ENCODE assay signal across 34 cellular contexts in the genomic region with DNA sequence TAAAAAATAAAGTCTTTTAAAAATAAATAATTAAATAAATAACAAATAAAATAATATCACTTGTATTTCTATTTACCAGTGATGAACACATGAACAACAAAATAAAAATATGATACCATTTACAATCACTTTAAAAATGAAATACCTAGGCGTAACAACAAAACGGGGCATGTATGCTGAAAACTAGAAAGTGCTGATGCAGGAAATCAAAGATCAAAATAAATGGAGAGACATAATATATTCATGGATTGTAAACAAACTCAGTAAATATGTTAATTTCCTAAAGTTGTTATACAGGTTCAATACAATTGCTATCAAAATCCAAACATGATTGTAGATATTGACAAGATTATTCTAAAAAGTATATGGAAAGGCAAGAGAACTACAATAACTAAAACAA. TPM values are rescaled to one million over a fixed set of nuclear protein-coding genes. Genes with fewer than 3 reads are reported as not detected.
"Had no signal": no experiment of that assay in that cellular context is flagged by ENCODE, and none has a peak within 500 bp of the region (broad histone marks: within the 10 kb centered on the region; RNA-seq: fewer than 3 reads in every experiment).

No MANE protein-coding gene starts in this region.

- H3K4me1 ChIP-seq: esophagus squamous epithelium had no signal

- H3K4me3 Mint-ChIP-seq: activated CD4-positive, alpha-beta memory T cell treated with anti-CD3 and anti-CD28 coated beads for 36 hours; activated CD4-positive, alpha-beta T cell treated with anti-CD3 and anti-CD28 coated beads for 36 hours; activated CD4-positive, alpha-beta T cell treated with anti-CD3 and anti-CD28 coated beads, Interleukin-2, amount 10 ng/mL, durations not matched to agents 24 days and 14 days; activated CD8-positive, alpha-beta memory T cell treated with anti-CD3 and anti-CD28 coated beads, Interleukin-2, amount 10 ng/mL, durations not matched to agents 7 days and 5 days; activated CD8-positive, alpha-beta T cell treated with anti-CD3 and anti-CD28 coated beads, Interleukin-2, amount 10 ng/mL, durations not matched to agents 7 days and 5 days; activated naive CD4-positive, alpha-beta T cell treated with anti-CD3 and anti-CD28 coated beads, Interleukin-2, amount 10 ng/mL, durations not matched to agents 7 days and 5 days; activated naive CD8-positive, alpha-beta T cell; central memory CD8-positive, alpha-beta T cell; effector memory CD8-positive, alpha-beta T cell had no signal

- H3K27ac Mint-ChIP-seq: activated CD4-positive, alpha-beta memory T cell treated with anti-CD3 and anti-CD28 coated beads for 36 hours; activated CD4-positive, alpha-beta T cell treated with anti-CD3 and anti-CD28 coated beads for 36 hours; activated CD4-positive, alpha-beta T cell treated with anti-CD3 and anti-CD28 coated beads, Interleukin-2, amount 10 ng/mL, durations not matched to agents 24 days and 14 days; activated CD8-positive, alpha-beta memory T cell treated with anti-CD3 and anti-CD28 coated beads, Interleukin-2, amount 10 ng/mL, durations not matched to agents 7 days and 5 days; activated CD8-positive, alpha-beta T cell treated with anti-CD3 and anti-CD28 coated beads, Interleukin-2, amount 10 ng/mL, durations not matched to agents 7 days and 5 days; activated naive CD4-positive, alpha-beta T cell treated with anti-CD3 and anti-CD28 coated beads, Interleukin-2, amount 10 ng/mL, durations not matched to agents 7 days and 5 days; activated naive CD8-positive, alpha-beta T cell; effector memory CD8-positive, alpha-beta T cell had no signal

- H3K4me3 ChIP-seq: esophagus squamous epithelium had no signal

- H3K4me1 Mint-ChIP-seq: activated CD4-positive, alpha-beta T cell treated with anti-CD3 and anti-CD28 coated beads for 36 hours; activated CD4-positive, alpha-beta T cell treated with anti-CD3 and anti-CD28 coated beads, Interleukin-2, amount 10 ng/mL, durations not matched to agents 24 days and 14 days; central memory CD8-positive, alpha-beta T cell had no signal

- H3K9me3 Mint-ChIP-seq: activated CD4-positive, alpha-beta memory T cell treated with anti-CD3 and anti-CD28 coated beads for 36 hours; activated CD4-positive, alpha-beta T cell treated with anti-CD3 and anti-CD28 coated beads, Interleukin-2, amount 10 ng/mL, durations not matched to agents 24 days and 14 days; activated naive CD4-positive, alpha-beta T cell treated with anti-CD3 and anti-CD28 coated beads, Interleukin-2, amount 10 ng/mL, durations not matched to agents 7 days and 5 days; central memory CD8-positive, alpha-beta T cell; effector memory CD8-positive, alpha-beta T cell had no signal

- H3K36me3 Mint-ChIP-seq: activated CD4-positive, alpha-beta memory T cell treated with anti-CD3 and anti-CD28 coated beads for 36 hours; activated naive CD4-positive, alpha-beta T cell treated with anti-CD3 and anti-CD28 coated beads, Interleukin-2, amount 10 ng/mL, durations not matched to agents 7 days and 5 days; activated naive CD8-positive, alpha-beta T cell had no signal

- FAIRE-seq: astrocyte, bronchial epithelial cell, endothelial cell of umbilical vein had no signal

- DNase-seq: activated CD4-positive, alpha-beta memory T cell treated with anti-CD3 and anti-CD28 coated beads for 36 hours; activated CD4-positive, alpha-beta T cell treated with anti-CD3 and anti-CD28 coated beads for 36 hours; activated CD4-positive, alpha-beta T cell treated with anti-CD3 and anti-CD28 coated beads, Interleukin-2, amount 10 ng/mL, durations not matched to agents 24 days and 14 days; activated CD4-positive, CD25-positive, alpha-beta regulatory T cell; activated CD4-positive, CD25-positive, alpha-beta regulatory T cell treated with anti-CD3 and anti-CD28 coated beads, Interleukin-2, amount 50 U/mL, for 72 hours; activated CD8-positive, alpha-beta memory T cell treated with anti-CD3 and anti-CD28 coated beads, Interleukin-2, amount 10 ng/mL, durations not matched to agents 7 days and 5 days; activated CD8-positive, alpha-beta memory T cell treated with anti-CD3 and anti-CD28 coated beads, Interleukin-2, amount 50 U/mL, for 4 hours; activated CD8-positive, alpha-beta T cell treated with anti-CD3 and anti-CD28 coated beads, Interleukin-2, amount 10 ng/mL, durations not matched to agents 7 days and 5 days; activated gamma-delta T cell; activated naive CD4-positive, alpha-beta T cell; activated naive CD4-positive, alpha-beta T cell treated with anti-CD3 and anti-CD28 coated beads, Interleukin-2, amount 10 ng/mL, durations not matched to agents 7 days and 5 days; activated T-cell treated with anti-CD3 and anti-CD28 coated beads, Interleukin-2, amount 50 U/mL, for 1 hour; activated T-cell treated with anti-CD3 and anti-CD28 coated beads, Interleukin-2, amount 50 U/mL, for 48 hours; amniotic stem cell; anterior cingulate cortex; brain microvascular endothelial cell; cortex of kidney; dermis blood vessel endothelial cell; effector CD4-positive, alpha-beta T cell; effector memory CD8-positive, alpha-beta T cell; esophagus squamous epithelium; foreskin melanocyte; head of caudate nucleus; T-helper 2 cell had no signal

- H3K9me3 ChIP-seq: esophagus squamous epithelium had no signal

- H3K27ac ChIP-seq: brain microvascular endothelial cell, epithelial cell of prostate, esophagus squamous epithelium had no signal

- H3K36me3 ChIP-seq: brain microvascular endothelial cell, esophagus squamous epithelium had no signal

- ATAC-seq: activated CD4-positive, alpha-beta T cell treated with anti-CD3 and anti-CD28 coated beads for 36 hours; activated CD8-positive, alpha-beta memory T cell treated with anti-CD3 and anti-CD28 coated beads, Interleukin-2, amount 10 ng/mL, durations not matched to agents 7 days and 5 days; activated CD8-positive, alpha-beta T cell treated with anti-CD3 and anti-CD28 coated beads, Interleukin-2, amount 10 ng/mL, durations not matched to agents 7 days and 5 days; effector memory CD8-positive, alpha-beta T cell had no signal

RNA-seq across cellular contexts. Expression of a gene that starts 19.2 kb away (rescaled TPM):
- total RNA-seq: activated CD4-positive, alpha-beta memory T cell treated with anti-CD3 and anti-CD28 coated beads for 36 hours; activated CD4-positive, alpha-beta T cell treated with anti-CD3 and anti-CD28 coated beads for 36 hours; activated CD4-positive, alpha-beta T cell treated with anti-CD3 and anti-CD28 coated beads, Interleukin-2, amount 10 ng/mL, durations not matched to agents 24 days and 14 days; activated CD8-positive, alpha-beta memory T cell treated with anti-CD3 and anti-CD28 coated beads for 36 hours; activated CD8-positive, alpha-beta memory T cell treated with anti-CD3 and anti-CD28 coated beads, Interleukin-2, amount 10 ng/mL, durations not matched to agents 7 days and 5 days; activated CD8-positive, alpha-beta T cell treated with anti-CD3 and anti-CD28 coated beads, Interleukin-2, amount 10 ng/mL, durations not matched to agents 7 days and 5 days; astrocyte; bronchial epithelial cell; endothelial cell of umbilical vein; fibroblast of lung; fibroblast of villous mesenchyme; T-helper 1 cell treated with Interleukin-12 subunit alpha and Interleukin-12 subunit beta and Interleukin-4 antibody, amounts not matched to agents 30 ng/mL and 1 ng/mL, for 36 hours had no signal
- polyA plus RNA-seq: endothelial cell of umbilical vein, fibroblast of lung had no signal

RNA-seq across cellular contexts. Expression of a gene that starts 31.4 kb away (rescaled TPM):
- total RNA-seq: activated CD4-positive, alpha-beta memory T cell treated with anti-CD3 and anti-CD28 coated beads for 36 hours; activated CD4-positive, alpha-beta T cell treated with anti-CD3 and anti-CD28 coated beads for 36 hours; activated CD4-positive, alpha-beta T cell treated with anti-CD3 and anti-CD28 coated beads, Interleukin-2, amount 10 ng/mL, durations not matched to agents 24 days and 14 days; activated CD8-positive, alpha-beta memory T cell treated with anti-CD3 and anti-CD28 coated beads for 36 hours; activated CD8-positive, alpha-beta memory T cell treated with anti-CD3 and anti-CD28 coated beads, Interleukin-2, amount 10 ng/mL, durations not matched to agents 7 days and 5 days; activated CD8-positive, alpha-beta T cell treated with anti-CD3 and anti-CD28 coated beads, Interleukin-2, amount 10 ng/mL, durations not matched to agents 7 days and 5 days; astrocyte; bronchial epithelial cell; dermis blood vessel endothelial cell; endothelial cell of umbilical vein; esophagus squamous epithelium; fibroblast of lung; fibroblast of villous mesenchyme; T-helper 1 cell treated with Interleukin-12 subunit alpha and Interleukin-12 subunit beta and Interleukin-4 antibody, amounts not matched to agents 30 ng/mL and 1 ng/mL, for 36 hours had no signal
- polyA plus RNA-seq: endothelial cell of umbilical vein, fibroblast of lung had no signal
